In the genomic region with DNA sequence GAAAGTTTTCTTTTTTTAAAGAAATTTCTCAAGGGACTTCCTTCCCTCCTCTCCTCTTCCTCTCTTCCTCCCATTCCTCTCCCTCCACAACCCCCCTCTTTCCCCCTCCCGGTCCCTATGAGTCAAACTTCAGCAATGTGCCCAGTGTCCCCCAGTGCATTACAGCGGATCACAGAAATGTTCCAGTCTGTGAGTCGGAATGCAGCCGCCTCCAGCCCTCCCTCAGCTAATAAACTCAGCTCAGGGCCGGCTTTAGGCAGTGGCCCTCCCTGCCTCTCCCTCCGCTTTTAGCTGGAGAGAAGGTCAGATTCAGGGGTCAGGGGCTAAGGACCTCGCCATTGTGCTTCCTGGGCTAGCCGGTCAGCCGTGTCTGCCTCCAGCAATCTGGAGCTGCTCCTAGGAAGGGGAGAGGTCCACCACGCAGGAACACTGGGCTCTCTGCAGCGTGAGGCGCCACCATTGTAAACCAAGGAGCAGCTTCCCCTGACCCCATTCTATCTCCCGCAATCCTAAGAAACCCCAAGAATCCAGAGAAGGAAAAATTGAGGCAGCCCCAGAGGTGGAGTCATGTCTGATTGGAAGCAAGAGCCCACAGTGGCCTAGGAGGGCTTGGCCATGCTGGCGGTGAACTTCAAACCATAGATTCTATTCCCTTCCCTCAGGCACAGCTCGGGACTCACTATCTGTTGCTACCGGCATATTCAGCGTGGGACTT, we compare ENCODE assay signal across 8 cellular contexts.
DNase-seq lines count a peak whose midpoint lies in the region; ATAC-seq and TF ChIP-seq lines count a peak whose summit lies in the region.

No MANE protein-coding gene starts in this region.

- no peaks in the 10 kb centered on the region for H3K27me3 ChIP-seq in OCI-LY1 (ENCODE audit: insufficient read depth, low read length)

- H4K20me1 ChIP-seq in OCI-LY1 (ENCODE audit: insufficient read depth, low read length), result no peaks in the 10 kb centered on the region

- peak overlapping the region; percentile 55; the same call in 1 of the 2 replicates for H3K4me3 ChIP-seq in GM08714 (ENCODE audit: low read length)
- peak overlapping the region; percentile 96 for H3K4me3 ChIP-seq in OCI-LY1 (ENCODE audit: low read depth, low read length, poor library complexity, severe bottlenecking)

- H3K79me2 ChIP-seq in OCI-LY1 (ENCODE audit: insufficient read depth, low read length), result peaks cover 33% of the 10 kb centered on the region

- TF ChIP-seq CTCF in OCI-LY1 (IDR thresholded peaks at IDR 0.05; ENCODE audit: low read length), result no peak

- H3K4me2 ChIP-seq in OCI-LY1 (ENCODE audit: low read length), result peak overlapping the region; percentile 80

- H3K36me3 ChIP-seq in OCI-LY1 (ENCODE audit: insufficient read depth, low read length), result peaks cover 3% of the 10 kb centered on the region; the same call in 1 of the 2 replicates

- no peaks in the 10 kb centered on the region for H3K9me3 Mint-ChIP-seq in stimulated activated memory B cell treated with anti-CD40 and anti-IgM and Interleukin-4, amounts not matched to agents 10 μg/mL and 1 μg/mL and 100 μg/mL, for 72 hours

- no peak for ATAC-seq in stimulated activated memory B cell treated with anti-CD40 and anti-IgM and Interleukin-4, amounts not matched to agents 10 μg/mL and 1 μg/mL and 100 μg/mL, for 72 hours

- H3K9me3 ChIP-seq in OCI-LY1 (ENCODE audit: low read length), result no peaks in the 10 kb centered on the region

- H3K36me3 Mint-ChIP-seq in stimulated activated memory B cell treated with anti-CD40 and anti-IgM and Interleukin-4, amounts not matched to agents 10 μg/mL and 1 μg/mL and 100 μg/mL, for 72 hours, result peaks cover 5% of the 10 kb centered on the region

- H3K27ac ChIP-seq in OCI-LY1 (ENCODE audit: low read depth, low read length, poor library complexity, severe bottlenecking), result peak overlapping the region; percentile 76

- peaks cover 86% of the 10 kb centered on the region for H3K4me1 ChIP-seq in OCI-LY1 (ENCODE audit: insufficient read depth, low read length, severe bottlenecking)

- no peaks in the 10 kb centered on the region for H3F3A ChIP-seq in OCI-LY1 (ENCODE audit: insufficient read depth, low read length)

- H3K27ac Mint-ChIP-seq in stimulated activated memory B cell treated with anti-CD40 and anti-IgM and Interleukin-4, amounts not matched to agents 10 μg/mL and 1 μg/mL and 100 μg/mL, for 72 hours, result peak overlapping the region; percentile 85

- peaks cover 74% of the 10 kb centered on the region for H3K4me1 Mint-ChIP-seq in stimulated activated memory B cell treated with anti-CD40 and anti-IgM and Interleukin-4, amounts not matched to agents 10 μg/mL and 1 μg/mL and 100 μg/mL, for 72 hours

- no peaks in the 10 kb centered on the region for H3K9me2 ChIP-seq in OCI-LY1 (ENCODE audit: low read depth, low read length)

- H2AFZ ChIP-seq in OCI-LY1 (ENCODE audit: low read length), result no peak overlapping the region

- peak overlapping the region; percentile 87 for H3K9ac ChIP-seq in OCI-LY1 (ENCODE audit: low read length)

- H3K27me3 Mint-ChIP-seq in stimulated activated memory B cell treated with anti-CD40 and anti-IgM and Interleukin-4, amounts not matched to agents 10 μg/mL and 1 μg/mL and 100 μg/mL, for 72 hours, result no peaks in the 10 kb centered on the region

- H3K4me3 Mint-ChIP-seq in stimulated activated memory B cell treated with anti-CD40 and anti-IgM and Interleukin-4, amounts not matched to agents 10 μg/mL and 1 μg/mL and 100 μg/mL, for 72 hours, result peak overlapping the region; percentile 88

- DNase-seq in cerebellar cortex (ENCODE audit: low spot score) (peak; percentile 85), kidney tubule cell (ENCODE audit: low spot score) (peak; percentile 97)
- no peak for DNase-seq in stimulated activated CD4-positive, alpha-beta T cell treated with anti-CD3 and anti-CD28 coated beads, Interleukin-15, amount 100 ng/mL, for 24 hours
- no peak for DNase-seq in activated CD4-positive, CD25-positive, alpha-beta regulatory T cell (lab: John Stamatoyannopoulos, UW)
- no peak for DNase-seq in stimulated activated CD4-positive, alpha-beta T cell treated with anti-CD3 and anti-CD28 coated beads, Interleukin-2, amount 100 ng/mL, for 48 hours

Comparison
In these comparisons a context has a peak if more than half of its experiments do, and no peak if none do; other contexts are left out.
1. DNase-seq: peak in cerebellar cortex (single experiment) and kidney tubule cell (single experiment); none in stimulated activated CD4-positive, alpha-beta T cell treated with anti-CD3 and anti-CD28 coated beads, Interleukin-15, amount 100 ng/mL, for 24 hours (single experiment), activated CD4-positive, CD25-positive, alpha-beta regulatory T cell (0 of 4) and stimulated activated CD4-positive, alpha-beta T cell treated with anti-CD3 and anti-CD28 coated beads, Interleukin-2, amount 100 ng/mL, for 48 hours (0 of 2).